In the genomic region with DNA sequence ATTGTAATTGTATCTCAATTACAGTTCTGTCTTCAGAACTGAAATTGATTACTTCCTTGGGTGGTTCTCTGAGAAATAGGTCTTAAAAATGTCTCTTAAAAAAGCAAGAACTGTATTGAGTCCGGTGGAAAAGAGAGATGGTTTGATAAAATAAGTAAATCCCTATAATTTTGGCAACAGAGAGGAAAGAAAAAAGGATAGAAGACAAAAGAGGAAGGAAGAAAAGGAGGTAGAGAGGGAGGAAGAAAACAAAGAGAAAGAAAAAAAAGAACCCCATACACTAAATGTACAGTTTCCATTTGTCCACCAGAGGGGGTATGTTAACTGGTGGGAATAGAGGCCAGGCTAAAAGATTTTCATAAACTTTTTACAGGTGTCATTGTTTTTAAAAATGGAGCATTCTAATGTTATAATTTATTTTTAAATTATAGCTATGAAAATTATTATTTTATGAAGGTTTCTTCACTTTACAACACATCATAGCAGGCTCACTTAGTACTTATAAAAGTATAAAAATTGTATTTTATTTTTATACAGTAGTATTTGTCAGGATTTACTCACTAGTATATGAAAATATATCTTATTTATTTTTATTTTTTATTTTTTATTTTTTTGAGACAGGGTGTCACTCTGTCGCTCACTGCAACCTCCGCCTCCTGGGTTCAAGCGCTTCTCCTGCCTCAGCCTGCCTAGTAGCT, we compare ENCODE assay signal across 1 cellular context.
TF ChIP-seq lines count a peak whose summit lies in the region.

No MANE protein-coding gene starts in this region.

TF ChIP-seq in liver, 16 proteins besides CTCF, POLR2A, EP300 and RAD21 (continued from another document):
- TF ChIP-seq, protein P1, sequence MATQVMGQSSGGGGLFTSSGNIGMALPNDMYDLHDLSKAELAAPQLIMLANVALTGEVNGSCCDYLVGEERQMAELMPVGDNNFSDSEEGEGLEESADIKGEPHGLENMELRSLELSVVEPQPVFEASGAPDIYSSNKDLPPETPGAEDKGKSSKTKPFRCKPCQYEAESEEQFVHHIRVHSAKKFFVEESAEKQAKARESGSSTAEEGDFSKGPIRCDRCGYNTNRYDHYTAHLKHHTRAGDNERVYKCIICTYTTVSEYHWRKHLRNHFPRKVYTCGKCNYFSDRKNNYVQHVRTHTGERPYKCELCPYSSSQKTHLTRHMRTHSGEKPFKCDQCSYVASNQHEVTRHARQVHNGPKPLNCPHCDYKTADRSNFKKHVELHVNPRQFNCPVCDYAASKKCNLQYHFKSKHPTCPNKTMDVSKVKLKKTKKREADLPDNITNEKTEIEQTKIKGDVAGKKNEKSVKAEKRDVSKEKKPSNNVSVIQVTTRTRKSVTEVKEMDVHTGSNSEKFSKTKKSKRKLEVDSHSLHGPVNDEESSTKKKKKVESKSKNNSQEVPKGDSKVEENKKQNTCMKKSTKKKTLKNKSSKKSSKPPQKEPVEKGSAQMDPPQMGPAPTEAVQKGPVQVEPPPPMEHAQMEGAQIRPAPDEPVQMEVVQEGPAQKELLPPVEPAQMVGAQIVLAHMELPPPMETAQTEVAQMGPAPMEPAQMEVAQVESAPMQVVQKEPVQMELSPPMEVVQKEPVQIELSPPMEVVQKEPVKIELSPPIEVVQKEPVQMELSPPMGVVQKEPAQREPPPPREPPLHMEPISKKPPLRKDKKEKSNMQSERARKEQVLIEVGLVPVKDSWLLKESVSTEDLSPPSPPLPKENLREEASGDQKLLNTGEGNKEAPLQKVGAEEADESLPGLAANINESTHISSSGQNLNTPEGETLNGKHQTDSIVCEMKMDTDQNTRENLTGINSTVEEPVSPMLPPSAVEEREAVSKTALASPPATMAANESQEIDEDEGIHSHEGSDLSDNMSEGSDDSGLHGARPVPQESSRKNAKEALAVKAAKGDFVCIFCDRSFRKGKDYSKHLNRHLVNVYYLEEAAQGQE (IDR thresholded peaks at IDR 0.05), result no peak
